ENCODE assay signal across 32 cellular contexts in genomic region chr11:2395856-2396255, GRCh38. TPM values are rescaled to one million over a fixed set of nuclear protein-coding genes. Genes with fewer than 3 reads are reported as not detected.
"Had no signal": no experiment of that assay in that cellular context is flagged by ENCODE, and none has a peak within 500 bp of the region (broad histone marks: within the 10 kb centered on the region; RNA-seq: fewer than 3 reads in every experiment).

No MANE protein-coding gene starts in this region.

- H3K27ac Mint-ChIP-seq: activated CD4-positive, alpha-beta T cell treated with anti-CD3 and anti-CD28 coated beads, Interleukin-2, amount 10 ng/mL, durations not matched to agents 24 days and 14 days; activated CD8-positive, alpha-beta T cell treated with anti-CD3 and anti-CD28 coated beads, Interleukin-2, amount 10 ng/mL, durations not matched to agents 7 days and 5 days; activated naive CD4-positive, alpha-beta T cell treated with anti-CD3 and anti-CD28 coated beads, Interleukin-2, amount 10 ng/mL, durations not matched to agents 7 days and 5 days; activated naive CD8-positive, alpha-beta T cell; activated naive CD8-positive, alpha-beta T cell treated with anti-CD3 and anti-CD28 coated beads, Interleukin-2, amount 50 U/mL, for 24 hours; brain had no signal

- H3K4me3 Mint-ChIP-seq: activated CD4-positive, alpha-beta T cell treated with anti-CD3 and anti-CD28 coated beads, Interleukin-2, amount 10 ng/mL, durations not matched to agents 24 days and 14 days; activated CD8-positive, alpha-beta T cell treated with anti-CD3 and anti-CD28 coated beads, Interleukin-2, amount 10 ng/mL, durations not matched to agents 7 days and 5 days; activated naive CD4-positive, alpha-beta T cell treated with anti-CD3 and anti-CD28 coated beads, Interleukin-2, amount 10 ng/mL, durations not matched to agents 7 days and 5 days; activated naive CD8-positive, alpha-beta T cell; activated naive CD8-positive, alpha-beta T cell treated with anti-CD3 and anti-CD28 coated beads, Interleukin-2, amount 50 U/mL, for 24 hours; activated T-cell treated with anti-CD3 and anti-CD28 coated beads, Interleukin-2, amount 50 U/mL, for 4 hours; brain had no signal

- FAIRE-seq: bronchial epithelial cell, RCC 7860 had no signal

- H3K9me3 Mint-ChIP-seq: activated CD4-positive, alpha-beta T cell treated with anti-CD3 and anti-CD28 coated beads, Interleukin-2, amount 10 ng/mL, durations not matched to agents 24 days and 14 days; activated naive CD4-positive, alpha-beta T cell treated with anti-CD3 and anti-CD28 coated beads, Interleukin-2, amount 10 ng/mL, durations not matched to agents 7 days and 5 days; activated naive CD8-positive, alpha-beta T cell treated with anti-CD3 and anti-CD28 coated beads, Interleukin-2, amount 50 U/mL, for 24 hours; activated T-cell treated with anti-CD3 and anti-CD28 coated beads, Interleukin-2, amount 50 U/mL, for 4 hours; brain had no signal

- H3K27ac ChIP-seq: PC-9 had no signal

- DNase-seq: activated CD4-positive, alpha-beta T cell treated with anti-CD3 and anti-CD28 coated beads, Interleukin-2, amount 10 ng/mL, durations not matched to agents 24 days and 14 days; activated CD4-positive, alpha-beta T cell treated with anti-CD3 and anti-CD28 coated beads, Interleukin-2, amount 50 U/mL, for 4 hours; activated CD8-positive, alpha-beta T cell treated with anti-CD3 and anti-CD28 coated beads, Interleukin-2, amount 10 ng/mL, durations not matched to agents 7 days and 5 days; activated effector memory CD4-positive, alpha-beta T cell treated with Interleukin-2 at 50 U/mL for 16 hours; activated naive CD4-positive, alpha-beta T cell treated with anti-CD3 and anti-CD28 coated beads, Interleukin-2, amount 10 ng/mL, durations not matched to agents 7 days and 5 days; activated naive CD8-positive, alpha-beta T cell treated with anti-CD3 and anti-CD28 coated beads, Interleukin-2, amount 50 U/mL, for 24 hours; activated T-cell treated with anti-CD3 and anti-CD28 coated beads, Interleukin-2, amount 50 U/mL, for 4 hours; anterior cingulate cortex; central memory CD4-positive, alpha-beta T cell; KG1; MM.1S; MV-4-11; NCI-H1092; NCI-H1436 treated with DMSO at 0.1 percent for 48 hours; NCI-H1694 treated with DMSO at 0.1 percent for 48 hours; NCI-H2029; NCI-H2107; NCI-H2171 treated with DMSO at 0.1 percent for 48 hours; NCI-H226; NCI-H524 treated with DMSO at 0.1 percent for 48 hours; PC-9; Right ventricle myocardium superior; T1000 had no signal

- H3K4me2 ChIP-seq: PC-9 had no signal

- H2AFZ ChIP-seq: PC-9 had no signal

- H3K27me3 Mint-ChIP-seq: activated naive CD8-positive, alpha-beta T cell; activated naive CD8-positive, alpha-beta T cell treated with anti-CD3 and anti-CD28 coated beads, Interleukin-2, amount 50 U/mL, for 24 hours had no signal

- H3K4me3 ChIP-seq: PC-9 had no signal

- ATAC-seq: activated CD8-positive, alpha-beta T cell treated with anti-CD3 and anti-CD28 coated beads, Interleukin-2, amount 10 ng/mL, durations not matched to agents 7 days and 5 days; activated naive CD8-positive, alpha-beta T cell treated with anti-CD3 and anti-CD28 coated beads, Interleukin-2, amount 50 U/mL, for 24 hours; activated T-cell treated with anti-CD3 and anti-CD28 coated beads, Interleukin-2, amount 50 U/mL, for 4 hours had no signal

RNA-seq across cellular contexts. Expression of gene TRPM5, which starts 48.5 kb away (rescaled TPM):
- total RNA-seq: activated CD4-positive, alpha-beta T cell treated with anti-CD3 and anti-CD28 coated beads, Interleukin-2, amount 10 ng/mL, durations not matched to agents 24 days and 14 days; activated CD8-positive, alpha-beta T cell treated with anti-CD3 and anti-CD28 coated beads, Interleukin-2, amount 10 ng/mL, durations not matched to agents 7 days and 5 days; activated T-cell treated with anti-CD3 and anti-CD28 coated beads, Interleukin-2, amount 50 U/mL, for 4 hours; bronchial epithelial cell; LHCN-M2; NCI-H460; OCI-LY7; PC-9; Right ventricle myocardium superior; T-helper 1 cell treated with Interleukin-12 subunit alpha and Interleukin-12 subunit beta and Interleukin-4 antibody, amounts not matched to agents 30 ng/mL and 1 ng/mL, for 36 hours; T-helper 2 cell treated with Interferon-gamma antibody and Interleukin-4, amounts not matched to agents 100 ng/mL and 5 ng/mL, for 36 hours had no signal

RNA-seq across cellular contexts. Expression of gene KCNQ1, which starts 49.0 kb away (rescaled TPM):
- total RNA-seq: LHCN-M2, NCI-H460, PC-9 had no signal
